Comparison of ENCODE assay signal across 27 cellular contexts in the genomic region with DNA sequence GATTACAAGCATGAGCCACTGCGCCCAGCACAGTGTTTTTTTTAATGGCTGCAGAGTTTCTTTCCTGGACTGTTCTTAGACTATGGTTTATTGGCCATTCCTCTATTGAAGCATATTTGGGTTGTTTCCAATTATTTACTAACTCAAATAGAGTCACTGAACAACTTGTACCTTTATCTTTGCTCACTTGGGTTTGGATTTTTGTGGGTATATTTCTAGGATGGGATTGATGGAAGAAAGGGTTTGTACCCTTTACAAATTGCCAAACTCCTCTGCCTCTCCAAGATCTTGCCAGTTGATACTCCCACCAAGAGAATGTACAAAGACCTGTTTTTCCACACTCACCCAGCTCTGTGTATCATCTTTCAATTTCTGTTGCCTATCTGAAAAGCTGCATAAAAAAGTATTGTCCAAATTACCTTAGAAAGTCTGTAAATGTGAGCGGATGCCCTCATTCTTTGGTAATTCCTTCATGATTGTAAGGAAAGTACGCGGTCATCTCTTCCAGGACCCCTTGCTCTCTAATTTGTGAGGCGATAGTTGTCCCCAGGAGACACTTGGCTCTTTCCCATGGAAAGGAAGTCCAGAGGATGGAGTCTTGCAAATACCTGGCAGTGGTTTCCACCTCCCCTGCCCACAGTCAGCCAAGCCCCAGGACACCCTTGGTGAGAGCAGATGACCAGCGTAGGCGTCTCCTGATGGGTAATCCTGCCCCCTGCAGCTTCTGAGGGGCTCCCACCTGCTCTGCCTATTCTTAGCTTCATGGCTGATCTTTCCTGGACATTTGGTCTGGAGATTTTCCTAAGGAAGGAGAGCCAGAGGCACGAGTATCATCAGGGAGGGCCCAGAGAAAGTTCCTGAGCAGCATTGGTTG. TPM values are rescaled to one million over a fixed set of nuclear protein-coding genes. Genes with fewer than 3 reads are reported as not detected.
"Had no signal": no experiment of that assay in that cellular context is flagged by ENCODE, and none has a peak within 500 bp of the region (broad histone marks: within the 10 kb centered on the region; RNA-seq: fewer than 3 reads in every experiment).

No MANE protein-coding gene starts in this region.

- H3K27ac ChIP-seq: body of pancreas, cardiac muscle cell, hepatocyte, left lung, neural progenitor cell, transverse colon had no signal

- H3K36me3 Mint-ChIP-seq: activated CD4-positive, alpha-beta memory T cell treated with anti-CD3 and anti-CD28 coated beads for 36 hours; activated naive CD4-positive, alpha-beta T cell treated with anti-CD3 and anti-CD28 coated beads, Interleukin-2, amount 10 ng/mL, durations not matched to agents 7 days and 5 days; stimulated activated memory B cell treated with anti-CD40 and anti-IgM and Interleukin-4, amounts not matched to agents 10 μg/mL and 1 μg/mL and 100 μg/mL, for 72 hours had no signal

- H3K36me3 ChIP-seq: cardiac muscle cell, left lung, neural progenitor cell, transverse colon had no signal

- H3K9me3 ChIP-seq: body of pancreas, left lung, sigmoid colon, stomach, transverse colon had no signal

- H3K9ac ChIP-seq: neural progenitor cell had no signal

- H2AFZ ChIP-seq: hepatocyte, neural progenitor cell had no signal

- H3K4me2 ChIP-seq: hepatocyte, neural progenitor cell, smooth muscle cell had no signal

- H3K9me3 Mint-ChIP-seq: activated CD4-positive, alpha-beta memory T cell treated with anti-CD3 and anti-CD28 coated beads for 36 hours; activated naive CD4-positive, alpha-beta T cell treated with anti-CD3 and anti-CD28 coated beads, Interleukin-2, amount 10 ng/mL, durations not matched to agents 7 days and 5 days; activated T-cell treated with anti-CD3 and anti-CD28 coated beads, Interleukin-2, amount 50 U/mL, for 72 hours; naive thymus-derived CD8-positive, alpha-beta T cell; stimulated activated memory B cell treated with anti-CD40 and anti-IgM and Interleukin-4, amounts not matched to agents 10 μg/mL and 1 μg/mL and 100 μg/mL, for 72 hours had no signal

- H3K79me2 ChIP-seq: hepatocyte had no signal

- H3K4me3 ChIP-seq: body of pancreas, cardiac muscle cell, hepatocyte, left lung, lung, neural progenitor cell, sigmoid colon, smooth muscle cell, stomach, transverse colon had no signal

- H3K27me3 ChIP-seq: body of pancreas, cardiac muscle cell, hepatocyte, left lung, neural progenitor cell, sigmoid colon, stomach, transverse colon had no signal

- H3K4me1 ChIP-seq: body of pancreas, left lung had no signal

- H3K27me3 Mint-ChIP-seq: activated CD4-positive, alpha-beta memory T cell treated with anti-CD3 and anti-CD28 coated beads for 36 hours; activated naive CD4-positive, alpha-beta T cell treated with anti-CD3 and anti-CD28 coated beads, Interleukin-2, amount 10 ng/mL, durations not matched to agents 7 days and 5 days; stimulated activated memory B cell treated with anti-CD40 and anti-IgM and Interleukin-4, amounts not matched to agents 10 μg/mL and 1 μg/mL and 100 μg/mL, for 72 hours had no signal

- H3K27ac Mint-ChIP-seq: activated CD4-positive, alpha-beta memory T cell treated with anti-CD3 and anti-CD28 coated beads for 36 hours; activated naive CD4-positive, alpha-beta T cell treated with anti-CD3 and anti-CD28 coated beads, Interleukin-2, amount 10 ng/mL, durations not matched to agents 7 days and 5 days; activated T-cell treated with anti-CD3 and anti-CD28 coated beads, Interleukin-2, amount 50 U/mL, for 72 hours; naive thymus-derived CD8-positive, alpha-beta T cell; neural progenitor cell; stimulated activated memory B cell treated with anti-CD40 and anti-IgM and Interleukin-4, amounts not matched to agents 10 μg/mL and 1 μg/mL and 100 μg/mL, for 72 hours had no signal

- ATAC-seq: activated T-cell treated with anti-CD3 and anti-CD28 coated beads, Interleukin-2, amount 50 U/mL, for 72 hours; body of pancreas; esophagus mucosa; left lung; naive thymus-derived CD8-positive, alpha-beta T cell; stimulated activated memory B cell treated with anti-CD40 and anti-IgM and Interleukin-4, amounts not matched to agents 10 μg/mL and 1 μg/mL and 100 μg/mL, for 72 hours had no signal

- H3K4me1 Mint-ChIP-seq: activated naive CD4-positive, alpha-beta T cell treated with anti-CD3 and anti-CD28 coated beads, Interleukin-2, amount 10 ng/mL, durations not matched to agents 7 days and 5 days had no signal

- H3K4me3 Mint-ChIP-seq: activated CD4-positive, alpha-beta memory T cell treated with anti-CD3 and anti-CD28 coated beads for 36 hours; activated naive CD4-positive, alpha-beta T cell treated with anti-CD3 and anti-CD28 coated beads, Interleukin-2, amount 10 ng/mL, durations not matched to agents 7 days and 5 days; activated T-cell treated with anti-CD3 and anti-CD28 coated beads, Interleukin-2, amount 50 U/mL, for 72 hours; naive thymus-derived CD8-positive, alpha-beta T cell; neural progenitor cell; stimulated activated memory B cell treated with anti-CD40 and anti-IgM and Interleukin-4, amounts not matched to agents 10 μg/mL and 1 μg/mL and 100 μg/mL, for 72 hours had no signal

- DNase-seq: activated CD4-positive, alpha-beta memory T cell treated with anti-CD3 and anti-CD28 coated beads for 36 hours; activated CD4-positive, alpha-beta T cell treated with anti-CD3 and anti-CD28 coated beads for 4 hours; activated CD4-positive, CD25-positive, alpha-beta regulatory T cell; activated effector memory CD4-positive, alpha-beta T cell treated with anti-CD3 and anti-CD28 coated beads, Interleukin-2, amount 50 U/mL, for 16 hours; activated naive CD4-positive, alpha-beta T cell treated with anti-CD3 and anti-CD28 coated beads, Interleukin-2, amount 10 ng/mL, durations not matched to agents 7 days and 5 days; activated T-cell treated with anti-CD3 and anti-CD28 coated beads, Interleukin-2, amount 50 U/mL, for 72 hours; amygdala; body of pancreas; dermis blood vessel endothelial cell; effector CD8-positive, alpha-beta T cell; foreskin melanocyte; kidney glomerular epithelial cell; left lung; naive thymus-derived CD8-positive, alpha-beta T cell; retina; sigmoid colon; stimulated activated CD4-positive, alpha-beta T cell treated with anti-CD3 and anti-CD28 coated beads, Interleukin-15, amount 100 ng/mL, for 24 hours; stomach; T-helper 9 cell; transverse colon had no signal

RNA-seq across cellular contexts. Expression of a gene that starts 33.0 kb away (rescaled TPM):
- polyA plus RNA-seq: naive thymus-derived CD8-positive, alpha-beta T cell had no signal
